ENCODE assay signal across 8 cellular contexts in the genomic region with DNA sequence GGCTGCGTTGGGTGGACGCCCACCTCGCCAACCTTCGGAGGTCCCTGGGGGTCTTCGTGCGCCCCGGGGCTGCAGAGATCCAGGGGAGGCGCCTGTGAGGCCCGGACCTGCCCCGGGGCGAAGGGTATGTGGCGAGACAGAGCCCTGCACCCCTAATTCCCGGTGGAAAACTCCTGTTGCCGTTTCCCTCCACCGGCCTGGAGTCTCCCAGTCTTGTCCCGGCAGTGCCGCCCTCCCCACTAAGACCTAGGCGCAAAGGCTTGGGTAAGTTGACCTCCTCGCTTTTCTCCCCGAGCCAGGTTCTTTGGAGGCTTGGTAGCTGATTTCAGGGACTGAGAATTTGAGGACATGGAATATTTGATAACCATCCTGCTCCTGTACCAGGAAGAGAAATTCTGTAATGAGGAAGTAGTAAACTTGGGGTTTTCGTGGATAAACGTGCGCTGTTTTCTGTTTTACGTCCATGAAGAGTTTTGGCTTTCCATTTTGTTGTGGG. TPM values are rescaled to one million over a fixed set of nuclear protein-coding genes. Genes with fewer than 3 reads are reported as not detected.
DNase-seq lines count a peak whose midpoint lies in the region; ATAC-seq and TF ChIP-seq lines count a peak whose summit lies in the region.

No MANE protein-coding gene starts in this region.

- peak overlapping the region; percentile 92 for H3K4me3 Mint-ChIP-seq in activated CD4-positive, alpha-beta T cell treated with anti-CD3 and anti-CD28 coated beads, Interleukin-2, amount 10 ng/mL, durations not matched to agents 24 days and 14 days
- H3K4me3 Mint-ChIP-seq in naive thymus-derived CD8-positive, alpha-beta T cell = peak overlapping the region; percentile 80 to 100 (median 98)

- H3K4me1 Mint-ChIP-seq in activated CD4-positive, alpha-beta T cell treated with anti-CD3 and anti-CD28 coated beads, Interleukin-2, amount 10 ng/mL, durations not matched to agents 24 days and 14 days = peaks cover 21% of the 10 kb centered on the region
- H3K4me1 Mint-ChIP-seq in naive thymus-derived CD8-positive, alpha-beta T cell = peaks cover 6 to 50% (median 33%) of the 10 kb centered on the region in 4 donors

- H2AFZ ChIP-seq in fibroblast of lung (ENCODE audit: low read length) = peak overlapping the region; percentile 65

- H4K20me1 ChIP-seq in fibroblast of lung (ENCODE audit: control insufficient read depth, extremely low read depth, insufficient read depth, low read length) = no peaks in the 10 kb centered on the region

- peaks cover 29% of the 10 kb centered on the region for H3K36me3 Mint-ChIP-seq in activated CD4-positive, alpha-beta T cell treated with anti-CD3 and anti-CD28 coated beads, Interleukin-2, amount 10 ng/mL, durations not matched to agents 24 days and 14 days (ENCODE audit: low read depth)
- peaks cover 0 to 20% (median 2%) of the 10 kb centered on the region in 3 donors for H3K36me3 Mint-ChIP-seq in naive thymus-derived CD8-positive, alpha-beta T cell

- H3K36me3 ChIP-seq in BE2C = no peaks in the 10 kb centered on the region
- peaks cover 24% of the 10 kb centered on the region for H3K36me3 ChIP-seq in HUES64 (ENCODE audit: insufficient read depth, low read length)
- H3K36me3 ChIP-seq in fibroblast of lung (ENCODE audit: control insufficient read depth, insufficient read depth, low read length) = peaks cover 4% of the 10 kb centered on the region

- WGBS in HUES64 = 2% methylated on average over 24 of the region's 24 CpGs

- intact Hi-C loops in activated CD4-positive, alpha-beta T cell treated with anti-CD3 and anti-CD28 coated beads, Interleukin-2, amount 10 ng/mL, durations not matched to agents 24 days and 14 days (cut with micrococcal nuclease) = loop anchor here (1.0 to 10.0 kb wide), 4 partner anchors 9 to 1559 kb away; a partner anchor contains a TSS

- no peaks in the 10 kb centered on the region for H3K9me3 Mint-ChIP-seq in activated CD4-positive, alpha-beta T cell treated with anti-CD3 and anti-CD28 coated beads, Interleukin-2, amount 10 ng/mL, durations not matched to agents 24 days and 14 days
- no peaks in the 10 kb centered on the region for H3K9me3 Mint-ChIP-seq in naive thymus-derived CD8-positive, alpha-beta T cell

- no peaks in the 10 kb centered on the region for H3K27me3 Mint-ChIP-seq in activated CD4-positive, alpha-beta T cell treated with anti-CD3 and anti-CD28 coated beads, Interleukin-2, amount 10 ng/mL, durations not matched to agents 24 days and 14 days
- H3K27me3 Mint-ChIP-seq in naive thymus-derived CD8-positive, alpha-beta T cell = no peaks in the 10 kb centered on the region

- H3K9me3 ChIP-seq in BE2C (no peaks in the 10 kb centered on the region), HUES64 (ENCODE audit: insufficient read depth, low read depth, low read length) (no peaks in the 10 kb centered on the region), fibroblast of lung (ENCODE audit: control insufficient read depth, insufficient read depth, low read depth, low read length) (no peaks in the 10 kb centered on the region)

- H3K27ac ChIP-seq in HUES64 (ENCODE audit: low read depth, low read length) (no peak overlapping the region), fibroblast of lung (ENCODE audit: insufficient read depth, low read length) (peak overlapping the region; percentile 91)

- DNase-seq in BE2C (no peak), fibroblast of lung (ENCODE audit: low read depth in 2 of 2) (peak in 1 of 2 donors; percentile 3), DMS153 (lab: John Stamatoyannopoulos, UW) (no peak), NCI-H1092 treated with DMSO at 0.1 percent for 48 hours (lab: John Stamatoyannopoulos, UW) (no peak)
- DNase-seq in activated CD4-positive, alpha-beta T cell treated with anti-CD3 and anti-CD28 coated beads, Interleukin-2, amount 10 ng/mL, durations not matched to agents 24 days and 14 days = no peak
- peak in 2 of 10 donors; percentile 4 to 14 for DNase-seq in naive thymus-derived CD8-positive, alpha-beta T cell

- TF ChIP-seq CTCF in BE2C (IDR thresholded peaks at IDR 0.05; ENCODE audit: low read depth, low read length) (no peak), fibroblast of lung (conservative IDR thresholded peaks at IDR 0.05 in 1 of 2, IDR thresholded peaks at IDR 0.05 in 1 of 2; ENCODE audit: low read depth in 1 of 2, low read length in 2 of 2) (no peak)

- POLR2A ChIA-PET in naive thymus-derived CD8-positive, alpha-beta T cell (lab: Charles Lee) = interaction anchor here (0.8 to 2.2 kb wide), 3 partner anchors 8 to 52 kb away, joined by 4 to 15 read pairs (median 4); a partner anchor contains a TSS

- peak overlapping the region; percentile 85 for H3K4me2 ChIP-seq in fibroblast of lung (ENCODE audit: extremely low read depth, insufficient read depth, low read length)

- H3K9ac ChIP-seq in HUES64 (ENCODE audit: low read depth, low read length) (peak overlapping the region; percentile 77), fibroblast of lung (ENCODE audit: insufficient read depth, low read length) (peak overlapping the region; percentile 70)

- ATAC-seq in GM19035 (IDR thresholded peaks at IDR 0.05; ENCODE audit: unreplicated experiment) = peak; percentile 1
- ATAC-seq in naive thymus-derived CD8-positive, alpha-beta T cell = no peak

- H3K4me1 ChIP-seq in BE2C (no peaks in the 10 kb centered on the region), HUES64 (ENCODE audit: insufficient read depth, low read length) (peaks cover 11% of the 10 kb centered on the region), fibroblast of lung (ENCODE audit: control insufficient read depth, extremely low read depth, insufficient read depth, low read length) (no peaks in the 10 kb centered on the region)

- peak overlapping the region; percentile 89 for H3K27ac Mint-ChIP-seq in activated CD4-positive, alpha-beta T cell treated with anti-CD3 and anti-CD28 coated beads, Interleukin-2, amount 10 ng/mL, durations not matched to agents 24 days and 14 days
- H3K27ac Mint-ChIP-seq in naive thymus-derived CD8-positive, alpha-beta T cell = peak overlapping the region; percentile 57 to 96 (median 90)

- H3K4me3 ChIP-seq in BE2C (ENCODE audit: low read depth, low read length) (peak overlapping the region; percentile 88), HUES64 (ENCODE audit: low read length) (peak overlapping the region; percentile 85), fibroblast of lung (replicated peaks in 1 of 4; ENCODE audit: control extremely low read depth in 1 of 4, insufficient read depth in 1 of 4, low read depth in 3 of 4, low read length in 4 of 4) (peak overlapping the region; percentile 74 to 98 (median 80))

- H3K79me2 ChIP-seq in fibroblast of lung (ENCODE audit: control insufficient read depth, insufficient read depth, low read length) = peaks cover 75% of the 10 kb centered on the region

- H3K27me3 ChIP-seq in BE2C (no peaks in the 10 kb centered on the region), HUES64 (ENCODE audit: insufficient read depth, low read length) (no peaks in the 10 kb centered on the region; the same call in 1 of the 2 replicates), fibroblast of lung (ENCODE audit: control insufficient read depth, insufficient read depth, low read length) (no peaks in the 10 kb centered on the region)

RNA-seq across cellular contexts. Expression of a gene that starts 0.5 kb away (rescaled TPM):
- 2.2 TPM for polyA plus RNA-seq in BE2C (2012; ENCODE audit: insufficient read depth, insufficient read length, low read depth)
- 9.5 TPM for polyA plus RNA-seq in HUES64 (2013, experiment 1 of 2)
- 9.8 TPM for polyA plus RNA-seq in HUES64 (2013, experiment 2 of 2)
- total RNA-seq in activated CD4-positive, alpha-beta T cell treated with anti-CD3 and anti-CD28 coated beads, Interleukin-2, amount 10 ng/mL, durations not matched to agents 24 days and 14 days = 19.9 and 20.7 TPM in 2 replicates
- 19.3 and 23.3 TPM in 2 replicates for total RNA-seq in fibroblast of lung
- 13.6 and 14.8 TPM in 2 replicates for polyA plus RNA-seq in fibroblast of lung
- polyA plus RNA-seq in fibroblast of lung (2012) = 8.9 and 9.8 TPM in 2 replicates
- 4.4 and 6.8 TPM in 2 replicates for polyA minus RNA-seq in fibroblast of lung (ENCODE audit: low replicate concordance)
- total RNA-seq in naive thymus-derived CD8-positive, alpha-beta T cell = 10 to 100 TPM; 22.2 to 26.1 TPM
- 1 to 10 TPM; 5.2 to 9.5 (median 5.3) TPM for polyA plus RNA-seq in naive thymus-derived CD8-positive, alpha-beta T cell

RNA-seq across cellular contexts. Expression of a gene that starts 1.0 kb away (rescaled TPM):
- 2.7 TPM for polyA plus RNA-seq in BE2C (2012; ENCODE audit: insufficient read depth, insufficient read length, low read depth)
- 16.9 TPM for polyA plus RNA-seq in HUES64 (2013, experiment 1 of 2)
- polyA plus RNA-seq in HUES64 (2013, experiment 2 of 2) = 22.1 TPM
- total RNA-seq in activated CD4-positive, alpha-beta T cell treated with anti-CD3 and anti-CD28 coated beads, Interleukin-2, amount 10 ng/mL, durations not matched to agents 24 days and 14 days = 35.0 and 36.9 TPM in 2 replicates
- 38.5 and 43.9 TPM in 2 replicates for total RNA-seq in fibroblast of lung
- polyA plus RNA-seq in fibroblast of lung = 58.4 and 58.5 TPM in 2 replicates
- polyA plus RNA-seq in fibroblast of lung (2012) = 55.7 and 56.0 TPM in 2 replicates
- 0.55 and 0.82 TPM in 2 replicates for polyA minus RNA-seq in fibroblast of lung (ENCODE audit: low replicate concordance)
- 1 to 10 TPM; 8.5 to 9.9 TPM for total RNA-seq in naive thymus-derived CD8-positive, alpha-beta T cell
- 1 to 10 TPM; 4.9 to 7.2 (median 5.0) TPM for polyA plus RNA-seq in naive thymus-derived CD8-positive, alpha-beta T cell

RNA-seq across cellular contexts. Expression of a gene that starts 52.1 kb away (rescaled TPM):
- 852 TPM for polyA plus RNA-seq in BE2C (2012; ENCODE audit: insufficient read depth, insufficient read length, low read depth)
- 489 TPM for polyA plus RNA-seq in HUES64 (2013, experiment 1 of 2)
- 524 TPM for polyA plus RNA-seq in HUES64 (2013, experiment 2 of 2)
- 598 and 612 TPM in 2 replicates for total RNA-seq in activated CD4-positive, alpha-beta T cell treated with anti-CD3 and anti-CD28 coated beads, Interleukin-2, amount 10 ng/mL, durations not matched to agents 24 days and 14 days
- total RNA-seq in fibroblast of lung = 535 and 541 TPM in 2 replicates
- polyA plus RNA-seq in fibroblast of lung = 999 and 1,157 TPM in 2 replicates
- polyA plus RNA-seq in fibroblast of lung (2012) = 766 and 767 TPM in 2 replicates
- 181 and 224 TPM in 2 replicates for polyA minus RNA-seq in fibroblast of lung (ENCODE audit: low replicate concordance)
- 100 to 1,000 TPM; 322 to 334 TPM for total RNA-seq in naive thymus-derived CD8-positive, alpha-beta T cell
- polyA plus RNA-seq in naive thymus-derived CD8-positive, alpha-beta T cell = 100 to 1,000 TPM; 260 to 332 (median 283) TPM
